Comparison of ENCODE assay signal across 28 cellular contexts in genomic region chr4:104615926-104616325, GRCh38.
DNase-seq lines count a peak whose midpoint lies in the region; ATAC-seq and TF ChIP-seq lines count a peak whose summit lies in the region.
"Had no signal": no experiment of that assay in that cellular context is flagged by ENCODE, and none has a peak within 500 bp of the region (broad histone marks: within the 10 kb centered on the region; RNA-seq: fewer than 3 reads in every experiment).

No MANE protein-coding gene starts in this region.

- no peak overlapping the region for H3K4me2 ChIP-seq in neural progenitor cell
- H3K4me2 ChIP-seq: PC-9 had no signal

- peaks cover 5% of the 10 kb centered on the region for H3K4me1 Mint-ChIP-seq in neural progenitor cell
- H3K4me1 Mint-ChIP-seq in immature natural killer cell, result no peaks in the 10 kb centered on the region
- H3K4me1 Mint-ChIP-seq: B cell had no signal

- no peaks in the 10 kb centered on the region for H3K36me3 ChIP-seq in neural progenitor cell

- no peak overlapping the region for H3K9ac ChIP-seq in neural progenitor cell

- peak overlapping the region; percentile 10 for H3K27ac Mint-ChIP-seq in neural progenitor cell
- H3K27ac Mint-ChIP-seq in immature natural killer cell, result no peak overlapping the region
- H3K27ac Mint-ChIP-seq: B cell; CD8-positive, alpha-beta T cell had no signal

- H3K36me3 Mint-ChIP-seq in neural progenitor cell (peaks cover 2% of the 10 kb centered on the region), immature natural killer cell (peaks cover 0 to 3% (median 0%) of the 10 kb centered on the region in 3 donors)
- H3K36me3 Mint-ChIP-seq: CD8-positive, alpha-beta T cell had no signal

- intact Hi-C loops in Right ventricle myocardium inferior (cut with DNase I), result loop anchor here (10.0 kb wide), 2 partner anchors 119 to 121 kb away; partner anchors contain the start of gene CXXC4
- intact Hi-C loops in cardiac septum (cut with DNase I), result loop anchor here (10.0 kb wide), 2 partner anchors 121 to 179 kb away; partner anchors contain the start of gene CXXC4
- intact Hi-C loops in left cardiac atrium (cut with DNase I), result no loop called here

- no peak for DNase-seq in Right ventricle myocardium inferior (ENCODE audit: missing footprints)
- no peak for DNase-seq in cardiac septum (ENCODE audit: low spot score)
- no peak for DNase-seq in left cardiac atrium
- DNase-seq in neural progenitor cell (ENCODE audit: low spot score), result no peak
- DNase-seq in immature natural killer cell, result no peak
- DNase-seq: Caco-2, DMS 273 treated with DMSO at 0.1 percent for 48 hours, DMS79, EL, GDM1, H7, KBM-7, MV-4-11, NCI-H1105, NCI-H1436 treated with DMSO at 0.1 percent for 48 hours, NCI-H1930, NCI-H2107, NCI-H446, NCI-H526, NCI-H82, PC-9, SHP77 had no signal

- H3K4me3 Mint-ChIP-seq in neural progenitor cell (no peak overlapping the region), immature natural killer cell (no peak overlapping the region)
- H3K4me3 Mint-ChIP-seq: B cell; CD8-positive, alpha-beta T cell had no signal

- ATAC-seq in Right ventricle myocardium inferior (peak; percentile 42), left cardiac atrium (peak; percentile 19 to 23), GM18873 (IDR thresholded peaks at IDR 0.05; ENCODE audit: low FRiP score, unreplicated experiment) (no peak), GM19035 (IDR thresholded peaks at IDR 0.05; ENCODE audit: unreplicated experiment) (no peak)
- ATAC-seq: CD8-positive, alpha-beta T cell had no signal

- no peaks in the 10 kb centered on the region for H4K20me1 ChIP-seq in neural progenitor cell (ENCODE audit: low read depth)

- H3K4me3 ChIP-seq in neural progenitor cell, result no peak overlapping the region
- H3K4me3 ChIP-seq: PC-9 had no signal

- H3K9me3 Mint-ChIP-seq in neural progenitor cell, result peaks cover 7% of the 10 kb centered on the region
- H3K9me3 Mint-ChIP-seq in immature natural killer cell, result peaks cover 5 to 14% (median 8%) of the 10 kb centered on the region in 6 donors

- H3K27me3 Mint-ChIP-seq in neural progenitor cell (ENCODE audit: insufficient read depth, low read depth) (no peaks in the 10 kb centered on the region), immature natural killer cell (ENCODE audit: low read depth in 3 of 3) (peaks cover 0 to 6% (median 3%) of the 10 kb centered on the region in 3 donors)
- H3K27me3 Mint-ChIP-seq: B cell had no signal

- no peaks in the 10 kb centered on the region for H3K9me3 ChIP-seq in neural progenitor cell (ENCODE audit: low read depth)
- H3K9me3 ChIP-seq: Caco-2 had no signal

- H3K4me1 ChIP-seq in neural progenitor cell, result peaks cover 11% of the 10 kb centered on the region
- H3K4me1 ChIP-seq: Caco-2 had no signal

- TF ChIP-seq CTCF in neural progenitor cell (IDR thresholded peaks at IDR 0.05), result no peak

- no peaks in the 10 kb centered on the region for H3K79me2 ChIP-seq in neural progenitor cell (ENCODE audit: low read depth)

- H3K27ac ChIP-seq in neural progenitor cell, result no peak overlapping the region
- H3K27ac ChIP-seq: 22Rv1, C4-2B, PC-9 had no signal

- no peaks in the 10 kb centered on the region for H3F3A ChIP-seq in neural progenitor cell (ENCODE audit: low read depth)

- H2AFZ ChIP-seq in neural progenitor cell (replicated peaks), result peak overlapping the region; percentile 57
- H2AFZ ChIP-seq: PC-9 had no signal

- H3K27me3 ChIP-seq in neural progenitor cell, result no peaks in the 10 kb centered on the region

Comparison
In these comparisons a context has a peak if more than half of its experiments do, and no peak if none do; other contexts are left out.
1. intact Hi-C loops: an anchor here in Right ventricle myocardium inferior (10.0 kb wide) and cardiac septum (10.0 kb wide); none called in left cardiac atrium.
2. ATAC-seq: peak in Right ventricle myocardium inferior (single experiment) and left cardiac atrium (2 of 2); none in GM18873 (single experiment) and GM19035 (single experiment).